17 cellular contexts compared by ENCODE assay signal in the genomic region with DNA sequence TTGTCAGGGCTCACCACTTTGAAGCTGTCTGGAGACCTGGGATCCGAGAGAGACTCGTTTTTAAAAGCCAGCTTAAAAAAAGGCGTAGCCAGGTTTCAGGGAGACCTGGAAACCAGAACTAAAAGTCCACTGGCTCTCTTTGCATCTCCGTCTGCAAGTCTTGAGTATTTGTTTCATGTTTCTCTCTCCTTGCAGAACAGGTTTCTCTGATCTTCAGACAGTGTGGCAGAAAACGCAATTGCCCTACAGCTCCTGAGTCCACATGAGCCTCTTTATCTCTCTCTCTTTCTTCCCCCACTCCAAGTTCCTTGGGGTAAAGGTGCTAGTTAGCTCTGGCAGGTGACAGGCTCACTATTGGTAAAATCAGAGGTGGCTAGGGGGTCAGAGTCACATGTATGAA.
DNase-seq lines count a peak whose midpoint lies in the region; ATAC-seq and TF ChIP-seq lines count a peak whose summit lies in the region.
"Had no signal": no experiment of that assay in that cellular context is flagged by ENCODE, and none has a peak within 500 bp of the region (broad histone marks: within the 10 kb centered on the region; RNA-seq: fewer than 3 reads in every experiment).

No MANE protein-coding gene starts in this region.

- TF ChIP-seq CTCF in left lung (IDR thresholded peaks at IDR 0.05) (no peak), gastrocnemius medialis (IDR thresholded peaks at IDR 0.05 in 4 of 5, conservative IDR thresholded peaks at IDR 0.05 in 1 of 5) (no peak), vagina (IDR thresholded peaks at IDR 0.05) (no peak)

- H3K27me3 ChIP-seq in right cardiac atrium (ENCODE audit: control insufficient read depth, insufficient read depth) (no peaks in the 10 kb centered on the region), left lung (no peaks in the 10 kb centered on the region), gastrocnemius medialis (no peaks in the 10 kb centered on the region), vagina (no peaks in the 10 kb centered on the region)

- ATAC-seq in right cardiac atrium (no peak), left cardiac atrium (no peak), left lung (peak; percentile 33), gastrocnemius medialis (no peak), HG03196 (IDR thresholded peaks at IDR 0.05; ENCODE audit: unreplicated experiment) (no peak)
- ATAC-seq: HepG2, T-cell had no signal

- H3K9me3 ChIP-seq in right cardiac atrium (ENCODE audit: control insufficient read depth, low read length): no peaks in the 10 kb centered on the region
- no peaks in the 10 kb centered on the region for H3K9me3 ChIP-seq in left lung
- no peaks in the 10 kb centered on the region for H3K9me3 ChIP-seq in gastrocnemius medialis
- no peaks in the 10 kb centered on the region for H3K9me3 ChIP-seq in vagina
- H3K9me3 ChIP-seq: mucosa of descending colon had no signal

- peaks cover 3% of the 10 kb centered on the region for H3K4me1 ChIP-seq in right cardiac atrium (ENCODE audit: control insufficient read depth, insufficient read depth, low read length)
- H3K4me1 ChIP-seq in left lung: peaks cover 6% of the 10 kb centered on the region in 2 donors
- H3K4me1 ChIP-seq in gastrocnemius medialis: peaks cover 24 to 28% of the 10 kb centered on the region in 2 donors
- peaks cover 34% of the 10 kb centered on the region for H3K4me1 ChIP-seq in vagina

- H3K36me3 ChIP-seq in left lung: no peaks in the 10 kb centered on the region
- no peaks in the 10 kb centered on the region for H3K36me3 ChIP-seq in gastrocnemius medialis
- H3K36me3 ChIP-seq in vagina: no peaks in the 10 kb centered on the region

- no peak for TF ChIP-seq POLR2A in gastrocnemius medialis (IDR thresholded peaks at IDR 0.05)
- no peak for TF ChIP-seq POLR2A in vagina (IDR thresholded peaks at IDR 0.05)

- intact Hi-C loops in right cardiac atrium (cut with DNase I) (no loop called here), left cardiac atrium (cut with DNase I) (no loop called here), left lung (cut with DNase I) (no loop called here), gastrocnemius medialis (cut with DNase I; ENCODE audit: low total_unique reads) (no loop called here), vagina (cut with DNase I) (no loop called here)

- H3K4me3 ChIP-seq in right cardiac atrium (ENCODE audit: low read length) (no peak overlapping the region), left lung (no peak overlapping the region), gastrocnemius medialis (no peak overlapping the region), vagina (no peak overlapping the region)
- H3K4me3 ChIP-seq: mucosa of descending colon had no signal

- 65% methylated on average over 5 of the region's 5 CpGs for WGBS in right cardiac atrium

- no peak for DNase-seq in right cardiac atrium
- DNase-seq in left cardiac atrium: no peak
- no peak for DNase-seq in left lung
- DNase-seq in gastrocnemius medialis: no peak
- no peak for DNase-seq in vagina (ENCODE audit: extremely low spot score in 2 of 2)
- no peak for DNase-seq in OCI-M2 (lab: John Stamatoyannopoulos, UW; ENCODE audit: unreplicated experiment)
- no peak for DNase-seq in GM03348 (ENCODE audit: low spot score)
- DNase-seq: 8988T; activated naive CD4-positive, alpha-beta T cell treated with Interleukin-2 at 50 U/mL for 16 hours; DMS53; foreskin melanocyte; NCI-H345; stimulated activated CD4-positive, alpha-beta T cell treated with anti-CD3 and anti-CD28 coated beads, Interleukin-2, amount 100 ng/mL, for 48 hours; T-cell had no signal

- H3K27ac ChIP-seq in right cardiac atrium (ENCODE audit: low read length): peak overlapping the region; percentile 68
- peak overlapping the region in 1 of 2 donors; percentile 21 for H3K27ac ChIP-seq in left lung
- H3K27ac ChIP-seq in gastrocnemius medialis: peak overlapping the region; percentile 48 to 68 (median 66)
- peak overlapping the region; percentile 60 for H3K27ac ChIP-seq in vagina

- in situ Hi-C loops in gastrocnemius medialis (cut with MboI; ENCODE audit: low sequenced_read_pairs in 4 of 4): no loop called here
